In the genomic region with DNA sequence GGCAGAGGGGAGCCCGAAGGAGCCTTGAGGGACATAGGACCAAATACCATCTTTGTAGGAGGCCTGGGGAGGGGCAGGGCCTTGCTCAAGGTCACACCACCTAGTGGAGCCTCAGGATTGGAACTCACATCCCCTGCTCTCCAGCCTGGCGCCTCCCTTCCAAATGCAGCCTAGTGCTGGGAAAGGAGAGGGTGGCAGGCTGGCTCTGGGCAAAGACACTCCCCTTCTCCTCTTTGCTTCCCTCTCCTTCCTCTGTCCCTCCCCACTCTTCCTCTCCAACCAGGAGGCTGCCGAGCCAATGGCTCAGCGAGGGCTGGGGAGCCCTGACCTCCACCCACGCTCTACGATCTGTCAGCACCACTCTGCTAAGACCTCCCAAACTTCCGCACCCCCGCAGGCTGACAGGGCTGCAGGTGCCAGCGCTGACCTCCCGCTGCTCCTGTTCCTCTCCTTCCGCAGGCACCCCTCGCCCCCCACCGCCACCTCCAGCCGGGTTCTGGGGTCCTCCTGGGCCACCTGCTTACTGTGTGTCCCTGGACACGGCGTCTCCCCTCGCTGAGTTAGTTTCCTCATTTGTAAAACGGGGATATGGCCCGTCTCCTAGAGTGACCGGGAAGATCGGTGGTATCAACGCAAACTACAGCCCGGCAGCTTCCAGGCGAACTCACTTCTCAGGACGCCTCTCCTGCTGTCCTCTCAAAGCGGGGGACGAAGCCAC, we compare ENCODE assay signal across 8 cellular contexts. TPM values are rescaled to one million over a fixed set of nuclear protein-coding genes. Genes with fewer than 3 reads are reported as not detected.
A peak's percentile ranks its signal among the peaks of the same experiment; 100 is the strongest.
DNase-seq lines count a peak whose midpoint lies in the region; ATAC-seq, FAIRE-seq and TF ChIP-seq lines count a peak whose summit lies in the region.

No MANE protein-coding gene starts in this region.

- H3K4me3 ChIP-seq in Peyer's patch = peak overlapping the region; percentile 18 to 56 (median 48)
- H3K4me3 ChIP-seq in ectodermal cell (ENCODE audit: insufficient read depth, low read depth, low read length) = peak overlapping the region; percentile 44
- peak overlapping the region; percentile 52 to 56 for H3K4me3 ChIP-seq in vagina

- H3K36me3 Mint-ChIP-seq in mesothelial cell of epicardium = no peaks in the 10 kb centered on the region

- H3K4me1 ChIP-seq in Peyer's patch (peaks cover 0 to 28% (median 8%) of the 10 kb centered on the region in 4 donors), ectodermal cell (ENCODE audit: control insufficient read depth, insufficient read depth, low read length) (peaks cover 29% of the 10 kb centered on the region), vagina (peaks cover 38% of the 10 kb centered on the region)

- H3K27me3 Mint-ChIP-seq in mesothelial cell of epicardium (ENCODE audit: low read depth) = no peaks in the 10 kb centered on the region

- no peak for DNase-seq in Peyer's patch
- peak in 1 of 2 experiments; percentile 51 for DNase-seq in mesothelial cell of epicardium (ENCODE audit: low spot score in 2 of 2, unreplicated experiment in 2 of 2)
- DNase-seq in vagina (ENCODE audit: extremely low spot score in 2 of 2) = no peak
- DNase-seq in stimulated activated CD4-positive, alpha-beta T cell treated with anti-CD3 and anti-CD28 coated beads, Interleukin-4, amount 100 ng/mL, for 4 hours = no peak
- DNase-seq in OCI-M2 (lab: John Stamatoyannopoulos, UW; ENCODE audit: unreplicated experiment) = no peak

- H3K27ac ChIP-seq in Peyer's patch (peak overlapping the region in 3 of 4 donors; percentile 45 to 65 (median 64)), ectodermal cell (ENCODE audit: insufficient read depth, low read depth, low read length, poor library complexity, severe bottlenecking) (peak overlapping the region; percentile 60), vagina (peak overlapping the region; percentile 94)

- 3 to 4% methylated on average over 27 of the region's 27 CpGs for WGBS in ectodermal cell, 2 experiments

- peak overlapping the region; percentile 76 for H3K4me3 Mint-ChIP-seq in mesothelial cell of epicardium

- H3K9me3 ChIP-seq in Peyer's patch (no peaks in the 10 kb centered on the region), ectodermal cell (ENCODE audit: control insufficient read depth, low read length) (no peaks in the 10 kb centered on the region), vagina (no peaks in the 10 kb centered on the region)

- H3K27ac Mint-ChIP-seq in mesothelial cell of epicardium = peak overlapping the region; percentile 96

- FAIRE-seq in G401.6 (lab: Jason Lieb, UNC) = peak; percentile 96

- H3K9me3 Mint-ChIP-seq in mesothelial cell of epicardium = no peaks in the 10 kb centered on the region

- intact Hi-C loops in vagina (cut with DNase I) = loop anchor here (10.0 kb wide), 1 partner anchor 423 kb away; no protein-coding TSS in a partner anchor

- no peak for TF ChIP-seq POLR2A in Peyer's patch (IDR thresholded peaks at IDR 0.05)
- TF ChIP-seq POLR2A in vagina (IDR thresholded peaks at IDR 0.05) = no peak
- no peak for TF ChIP-seq POLR2A in GM18505 (IDR thresholded peaks at IDR 0.05; ENCODE audit: borderline replicate concordance, extremely low read depth, insufficient read depth, insufficient read length)

- TF ChIP-seq CTCF in Peyer's patch (IDR thresholded peaks at IDR 0.05) = no peak
- TF ChIP-seq CTCF in mesothelial cell of epicardium (IDR thresholded peaks at IDR 0.05; ENCODE audit: unreplicated experiment) = no peak
- no peak for TF ChIP-seq CTCF in vagina (IDR thresholded peaks at IDR 0.05)

- H3K36me3 ChIP-seq in Peyer's patch (no peaks in the 10 kb centered on the region), ectodermal cell (ENCODE audit: control insufficient read depth, insufficient read depth, low read length) (no peaks in the 10 kb centered on the region), vagina (no peaks in the 10 kb centered on the region)

- no peak for ATAC-seq in GM18505 (IDR thresholded peaks at IDR 0.05; ENCODE audit: unreplicated experiment)

- peaks cover 46% of the 10 kb centered on the region for H3K4me1 Mint-ChIP-seq in mesothelial cell of epicardium

- no peaks in the 10 kb centered on the region for H3K27me3 ChIP-seq in Peyer's patch
- H3K27me3 ChIP-seq in ectodermal cell (ENCODE audit: control insufficient read depth, insufficient read depth, low read length, poor library complexity, severe bottlenecking) = no peaks in the 10 kb centered on the region
- H3K27me3 ChIP-seq in vagina = no peaks in the 10 kb centered on the region

RNA-seq across cellular contexts. Expression of gene C9orf50, which starts 52.9 kb away (rescaled TPM):
- not detected for total RNA-seq in Peyer's patch
- not detected for polyA plus RNA-seq in ectodermal cell (2013, experiment 1 of 4)
- polyA plus RNA-seq in ectodermal cell (2013, experiment 2 of 4) = not detected
- polyA plus RNA-seq in ectodermal cell (2013, experiment 3 of 4) = not detected
- polyA plus RNA-seq in ectodermal cell (2013, experiment 4 of 4) = not detected
- 0.23 to 0.87 TPM (median 0.69 TPM) in 3 replicates for total RNA-seq in mesothelial cell of epicardium
- total RNA-seq in vagina = not detected

RNA-seq across cellular contexts. Expression of gene NTMT1, which starts 58.0 kb away (rescaled TPM):
- total RNA-seq in Peyer's patch (10 to 100 TPM; 11.9 to 35.5 (median 26.6) TPM), mesothelial cell of epicardium (30.7 to 33.3 TPM (median 33.0 TPM) in 3 replicates), vagina (15.5 TPM)
- polyA plus RNA-seq in ectodermal cell (2013, experiment 1 of 4) = 39.0 TPM
- 37.3 TPM for polyA plus RNA-seq in ectodermal cell (2013, experiment 2 of 4)
- 31.3 TPM for polyA plus RNA-seq in ectodermal cell (2013, experiment 3 of 4)
- 35.2 TPM for polyA plus RNA-seq in ectodermal cell (2013, experiment 4 of 4)
